In the genomic region with DNA sequence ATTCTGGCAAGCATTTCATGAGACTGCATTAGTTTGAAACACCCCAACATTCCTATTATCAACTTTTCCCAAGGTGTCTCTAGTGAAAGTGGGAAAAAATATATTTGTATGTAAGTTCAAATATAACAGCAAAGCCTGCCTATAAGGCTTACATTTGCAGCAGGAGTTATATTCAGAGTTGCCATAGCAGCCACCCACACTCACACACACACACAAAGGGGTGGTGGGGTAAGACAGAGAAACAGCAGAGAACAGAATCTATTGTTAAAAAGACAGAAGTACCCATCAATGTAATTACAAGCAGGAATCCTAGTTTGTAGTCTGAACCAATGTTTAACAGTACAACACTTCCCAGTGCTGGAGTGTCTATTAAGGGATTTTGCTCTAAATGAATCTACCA, we compare ENCODE assay signal across 18 cellular contexts. TPM values are rescaled to one million over a fixed set of nuclear protein-coding genes. Genes with fewer than 3 reads are reported as not detected.
DNase-seq lines count a peak whose midpoint lies in the region; ATAC-seq and TF ChIP-seq lines count a peak whose summit lies in the region.
"Had no signal": no experiment of that assay in that cellular context is flagged by ENCODE, and none has a peak within 500 bp of the region (broad histone marks: within the 10 kb centered on the region; RNA-seq: fewer than 3 reads in every experiment).

No MANE protein-coding gene starts in this region.

- POLR2A ChIA-PET in SK-N-SH (lab: Yijun Ruan, JAX), result no interaction called here

- H3K9me2 ChIP-seq in SK-N-SH, result no peaks in the 10 kb centered on the region
- no peaks in the 10 kb centered on the region for H3K9me2 ChIP-seq in neural cell (ENCODE audit: insufficient read depth, low read length)

- CTCF ChIA-PET in SK-N-SH (lab: Yijun Ruan, JAX), result no interaction called here

- TF ChIP-seq RAD21 in SK-N-SH (IDR thresholded peaks at IDR 0.05; ENCODE audit: low read length), result no peak
- TF ChIP-seq RAD21 in neural cell (conservative IDR thresholded peaks at IDR 0.05), result no peak

- ATAC-seq in SK-N-SH treated with all-trans-retinoic acid at 6 μM for 48 hours, result peak; percentile 26; the same call in 1 of the 3 replicates
- ATAC-seq: HCT116 had no signal

- no peaks in the 10 kb centered on the region for H4K20me1 ChIP-seq in SK-N-SH (ENCODE audit: insufficient read depth)
- no peaks in the 10 kb centered on the region for H4K20me1 ChIP-seq in neural cell (ENCODE audit: insufficient read depth)

- H2AFZ ChIP-seq in SK-N-SH (ENCODE audit: low read depth) (no peak overlapping the region), neural cell (ENCODE audit: low read depth, low read length) (no peak overlapping the region)

- H3K4me3 ChIP-seq in SK-N-SH (ENCODE audit: low read depth in 2 of 2, low read length in 1 of 2) (no peak overlapping the region), choroid plexus epithelial cell (ENCODE audit: low read depth, low read length) (no peak overlapping the region), neural cell (ENCODE audit: low read length) (no peak overlapping the region)

- TF ChIP-seq EP300 in SK-N-SH (IDR thresholded peaks at IDR 0.05; ENCODE audit: borderline replicate concordance in 1 of 2, low read depth in 1 of 2, low read length in 1 of 2) (no peak), neural cell (conservative IDR thresholded peaks at IDR 0.05; ENCODE audit: poor library complexity, severe bottlenecking) (peak; percentile 13)

- H3K9me3 ChIP-seq in SK-N-SH (no peaks in the 10 kb centered on the region), neural cell (ENCODE audit: low read length) (no peaks in the 10 kb centered on the region)
- H3K9me3 ChIP-seq: Caco-2 had no signal

- TF ChIP-seq CTCF in SK-N-SH (IDR thresholded peaks at IDR 0.05), result no peak
- TF ChIP-seq CTCF in choroid plexus epithelial cell (conservative IDR thresholded peaks at IDR 0.05; ENCODE audit: low read depth, low read length), result no peak
- no peak for TF ChIP-seq CTCF in neural cell (IDR thresholded peaks at IDR 0.05; ENCODE audit: poor library complexity, severe bottlenecking)

- peaks cover 0 to 3% of the 10 kb centered on the region in 2 experiments; a peak in 2 of 4 replicates for H3K4me1 ChIP-seq in SK-N-SH (ENCODE audit: control insufficient read depth in 1 of 2, insufficient read depth in 2 of 2, low read depth in 1 of 2, low read length in 1 of 2)
- H3K4me1 ChIP-seq: Caco-2 had no signal

- H3K27ac ChIP-seq in SK-N-SH (ENCODE audit: low read depth in 2 of 2, low read length in 1 of 2) (peak overlapping the region in 1 of 2 experiments; percentile 22; a peak in 1 of 4 replicates), neural cell (ENCODE audit: low read length) (no peak overlapping the region)

- no peaks in the 10 kb centered on the region for H3K27me3 ChIP-seq in SK-N-SH (ENCODE audit: insufficient read depth)
- no peaks in the 10 kb centered on the region for H3K27me3 ChIP-seq in neural cell (ENCODE audit: insufficient read depth, low read depth, low read length)

- peaks cover 0 to 3% of the 10 kb centered on the region in 2 experiments for H3K36me3 ChIP-seq in SK-N-SH (replicated peaks in 1 of 2; ENCODE audit: control insufficient read depth in 1 of 2, insufficient read depth in 2 of 2, low read length in 1 of 2)
- H3K36me3 ChIP-seq in neural cell (ENCODE audit: insufficient read depth, low read length), result no peaks in the 10 kb centered on the region

- H3K9ac ChIP-seq in SK-N-SH (no peak overlapping the region), neural cell (ENCODE audit: low read length) (no peak overlapping the region)

- H3K4me2 ChIP-seq in SK-N-SH (no peak overlapping the region), neural cell (ENCODE audit: low read length) (no peak overlapping the region)

- H3F3A ChIP-seq in SK-N-SH (replicated peaks; ENCODE audit: insufficient read depth), result no peaks in the 10 kb centered on the region
- no peaks in the 10 kb centered on the region for H3F3A ChIP-seq in neural cell (ENCODE audit: insufficient read depth, low read length, poor library complexity, severe bottlenecking)

- DNase-seq in SK-N-SH, result no peak
- DNase-seq in choroid plexus epithelial cell (ENCODE audit: low read depth), result peak; percentile 10
- no peak for DNase-seq in activated CD4-positive, alpha-beta T cell treated with anti-CD3 and anti-CD28 coated beads for 4 hours
- no peak for DNase-seq in NCI-H1092 (lab: John Stamatoyannopoulos, UW)
- no peak for DNase-seq in activated effector memory CD4-positive, alpha-beta T cell treated with Interleukin-2 at 50 U/mL for 16 hours
- no peak for DNase-seq in kidney glomerular epithelial cell (lab: John Stamatoyannopoulos, UW)
- DNase-seq: Caco-2; IMR-90; Kasumi-1; NCI-H1436 treated with DMSO at 0.1 percent for 48 hours; NCI-H2081 treated with DMSO at 0.1 percent for 48 hours; NK-92 treated with Interleukin-12 subunit alpha and Interleukin-12 subunit beta, amount 100 ng/mL, for 24 hours; OCI-M1; RPMI8226 had no signal

- H3K79me2 ChIP-seq in SK-N-SH (ENCODE audit: insufficient read depth), result no peaks in the 10 kb centered on the region
- no peaks in the 10 kb centered on the region for H3K79me2 ChIP-seq in neural cell (replicated peaks; ENCODE audit: insufficient read depth, low read length)

TF ChIP-seq in SK-N-SH treated with all-trans-retinoic acid at 6 μM for 48 hours, 23 proteins besides CTCF, POLR2A, EP300 and RAD21 (continues in another document):
- TF ChIP-seq POU6F1 (CRISPR knock-in tag; IDR thresholded peaks at IDR 0.05; ENCODE audit: borderline replicate concordance, low read depth) (no peak), ZC3H10 (CRISPR knock-in tag; IDR thresholded peaks at IDR 0.05) (no peak), PPARA (CRISPR knock-in tag; IDR thresholded peaks at IDR 0.05; ENCODE audit: borderline replicate concordance) (no peak), ARNTL (CRISPR knock-in tag; IDR thresholded peaks at IDR 0.05; ENCODE audit: borderline replicate concordance, low read depth) (no peak)

TF ChIP-seq in SK-N-SH, 30 proteins besides CTCF, POLR2A, EP300 and RAD21 (continues in another document):
- TF ChIP-seq RXRA (IDR thresholded peaks at IDR 0.05; ENCODE audit: borderline replicate concordance, low read depth) (no peak), MXI1 (IDR thresholded peaks at IDR 0.05; ENCODE audit: low read depth, low read length) (no peak), TEAD4 (IDR thresholded peaks at IDR 0.05; ENCODE audit: borderline replicate concordance, insufficient read depth) (no peak), JUND (IDR thresholded peaks at IDR 0.05) (no peak), USF2 (IDR thresholded peaks at IDR 0.05; ENCODE audit: borderline replicate concordance, low read depth, low read length) (no peak), RFX5 (IDR thresholded peaks at IDR 0.05; ENCODE audit: low read length) (no peak), POLR2AphosphoS5 (IDR thresholded peaks at IDR 0.05; ENCODE audit: low read depth, low read length) (no peak), MEF2A (IDR thresholded peaks at IDR 0.05; ENCODE audit: borderline replicate concordance, low read depth) (no peak), TAF1 (IDR thresholded peaks at IDR 0.05; ENCODE audit: borderline replicate concordance, low read depth, low read length) (no peak)

TF ChIP-seq in neural cell, 6 proteins besides CTCF, POLR2A, EP300 and RAD21:
- TF ChIP-seq, protein P1, sequence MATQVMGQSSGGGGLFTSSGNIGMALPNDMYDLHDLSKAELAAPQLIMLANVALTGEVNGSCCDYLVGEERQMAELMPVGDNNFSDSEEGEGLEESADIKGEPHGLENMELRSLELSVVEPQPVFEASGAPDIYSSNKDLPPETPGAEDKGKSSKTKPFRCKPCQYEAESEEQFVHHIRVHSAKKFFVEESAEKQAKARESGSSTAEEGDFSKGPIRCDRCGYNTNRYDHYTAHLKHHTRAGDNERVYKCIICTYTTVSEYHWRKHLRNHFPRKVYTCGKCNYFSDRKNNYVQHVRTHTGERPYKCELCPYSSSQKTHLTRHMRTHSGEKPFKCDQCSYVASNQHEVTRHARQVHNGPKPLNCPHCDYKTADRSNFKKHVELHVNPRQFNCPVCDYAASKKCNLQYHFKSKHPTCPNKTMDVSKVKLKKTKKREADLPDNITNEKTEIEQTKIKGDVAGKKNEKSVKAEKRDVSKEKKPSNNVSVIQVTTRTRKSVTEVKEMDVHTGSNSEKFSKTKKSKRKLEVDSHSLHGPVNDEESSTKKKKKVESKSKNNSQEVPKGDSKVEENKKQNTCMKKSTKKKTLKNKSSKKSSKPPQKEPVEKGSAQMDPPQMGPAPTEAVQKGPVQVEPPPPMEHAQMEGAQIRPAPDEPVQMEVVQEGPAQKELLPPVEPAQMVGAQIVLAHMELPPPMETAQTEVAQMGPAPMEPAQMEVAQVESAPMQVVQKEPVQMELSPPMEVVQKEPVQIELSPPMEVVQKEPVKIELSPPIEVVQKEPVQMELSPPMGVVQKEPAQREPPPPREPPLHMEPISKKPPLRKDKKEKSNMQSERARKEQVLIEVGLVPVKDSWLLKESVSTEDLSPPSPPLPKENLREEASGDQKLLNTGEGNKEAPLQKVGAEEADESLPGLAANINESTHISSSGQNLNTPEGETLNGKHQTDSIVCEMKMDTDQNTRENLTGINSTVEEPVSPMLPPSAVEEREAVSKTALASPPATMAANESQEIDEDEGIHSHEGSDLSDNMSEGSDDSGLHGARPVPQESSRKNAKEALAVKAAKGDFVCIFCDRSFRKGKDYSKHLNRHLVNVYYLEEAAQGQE (IDR thresholded peaks at IDR 0.05; ENCODE audit: borderline replicate concordance), result peak; percentile 35
- TF ChIP-seq POLR2AphosphoS5 (IDR thresholded peaks at IDR 0.05), result no peak

RNA-seq across cellular contexts. Expression of gene PLPPR5, which starts 55.1 kb away (rescaled TPM):
- polyA plus RNA-seq in SK-N-SH (2012; rRNA removed) (0.23 and 0.49 TPM in 2 replicates), neural cell (17.0 and 21.9 TPM in 2 replicates)
- 0.95 and 1.4 TPM in 2 replicates for polyA plus RNA-seq in SK-N-SH (2012; cell fraction: cytosol; rRNA removed)
- polyA plus RNA-seq in SK-N-SH (2012; cell fraction: nucleus; rRNA removed), result 0.16 and 0.19 TPM in 2 replicates
- polyA minus RNA-seq in neural cell, result 22.2 and 25.0 TPM in 2 replicates
- polyA plus RNA-seq: CD14-positive monocyte had no signal
